ENCODE assay signal across 8 cellular contexts in genomic region chr16:8931864-8932263, GRCh38. TPM values are rescaled to one million over a fixed set of nuclear protein-coding genes. Genes with fewer than 3 reads are reported as not detected.
A peak's percentile ranks its signal among the peaks of the same experiment; 100 is the strongest.
DNase-seq lines count a peak whose midpoint lies in the region; ATAC-seq, FAIRE-seq and TF ChIP-seq lines count a peak whose summit lies in the region.

No MANE protein-coding gene starts in this region.

- H3K36me3 ChIP-seq in brain microvascular endothelial cell (replicated peaks): peaks cover 8% of the 10 kb centered on the region
- no peaks in the 10 kb centered on the region for H3K36me3 ChIP-seq in mesendoderm (ENCODE audit: control insufficient read depth, insufficient read depth, low read length)

- no peak overlapping the region for H3K4me3 ChIP-seq in brain microvascular endothelial cell (ENCODE audit: low read depth, low read length)
- no peak overlapping the region for H3K4me3 ChIP-seq in mesendoderm (ENCODE audit: low read length)

- no peak overlapping the region for H2BK5ac ChIP-seq in mesendoderm (ENCODE audit: low read length)

- H3K27me3 ChIP-seq in brain microvascular endothelial cell (replicated peaks) (no peaks in the 10 kb centered on the region), mesendoderm (ENCODE audit: insufficient read depth, low read length, poor library complexity) (no peaks in the 10 kb centered on the region)

- no peak overlapping the region for H3K4me2 ChIP-seq in mesendoderm (ENCODE audit: low read length)

- no peak for TF ChIP-seq CTCF in brain microvascular endothelial cell (IDR thresholded peaks at IDR 0.05; ENCODE audit: low read depth, low read length, missing control alignments)

- no peak overlapping the region for H4K8ac ChIP-seq in mesendoderm (ENCODE audit: low read depth, low read length)

- FAIRE-seq in GM12892 (lab: Jason Lieb, UNC): no peak

- no CpG with 5 or more reads among the region's 6 CpGs for WGBS in mesendoderm (ENCODE audit: extremely low coverage, insufficient coverage, low lambda C conversion rate)

- H3K79me2 ChIP-seq in mesendoderm (ENCODE audit: control insufficient read depth, insufficient read depth, low read length): peaks cover 76% of the 10 kb centered on the region

- H3K23ac ChIP-seq in mesendoderm (ENCODE audit: low read length): no peak overlapping the region

- H3K27ac ChIP-seq in brain microvascular endothelial cell (no peak overlapping the region), mesendoderm (ENCODE audit: low read depth, low read length) (no peak overlapping the region)

- no peak overlapping the region for H3K56ac ChIP-seq in mesendoderm (ENCODE audit: low read length)

- ATAC-seq in GM19328 (IDR thresholded peaks at IDR 0.05; ENCODE audit: unreplicated experiment): no peak

- peaks cover 2% of the 10 kb centered on the region for H3K4me1 ChIP-seq in mesendoderm (ENCODE audit: control insufficient read depth, low read depth, low read length)

- no peak overlapping the region for H3K18ac ChIP-seq in mesendoderm (ENCODE audit: low read length)

- no peak overlapping the region for H2BK120ac ChIP-seq in mesendoderm (ENCODE audit: low read depth, low read length)

- peaks cover 22% of the 10 kb centered on the region for H3K79me1 ChIP-seq in mesendoderm (ENCODE audit: low read length)

- no peak overlapping the region for H2BK15ac ChIP-seq in mesendoderm (replicated peaks; ENCODE audit: low read depth)

- H2AK5ac ChIP-seq in mesendoderm (ENCODE audit: low read length): no peak overlapping the region

- peak; percentile 23 for DNase-seq in GDM1 (lab: John Stamatoyannopoulos, UW)
- peak; percentile 48 for DNase-seq in RPMI8226
- DNase-seq in brain microvascular endothelial cell: peak; percentile 37
- DNase-seq in mesendoderm: peak; percentile 78
- DNase-seq in NCI-H128 (lab: John Stamatoyannopoulos, UW; ENCODE audit: unreplicated experiment): no peak
- DNase-seq in GM12892 (ENCODE audit: insufficient read length): no peak
- DNase-seq in NCI-H1417 treated with DMSO at 0.1 percent for 48 hours (lab: John Stamatoyannopoulos, UW): no peak

- no peak overlapping the region for H4K5ac ChIP-seq in mesendoderm (ENCODE audit: low read length)

- H3K9ac ChIP-seq in mesendoderm (ENCODE audit: low read length): no peak overlapping the region

- no peak for TF ChIP-seq POLR2A in GM12892 (IDR thresholded peaks at IDR 0.05; ENCODE audit: low read depth, low read length)

- H3K4ac ChIP-seq in mesendoderm (ENCODE audit: low read depth, low read length): no peak overlapping the region

- in situ Hi-C loops in brain microvascular endothelial cell (cut with HindIII; ENCODE audit: low pct_ligation_motif_present, low sequenced_read_pairs): no loop called here

RNA-seq across cellular contexts. Expression of gene USP7, which starts 31.8 kb away (rescaled TPM):
- polyA plus RNA-seq in mesendoderm (2013, experiment 1 of 2): 105 TPM
- 105 TPM for polyA plus RNA-seq in mesendoderm (2013, experiment 2 of 2)
- 74.4 TPM for polyA plus RNA-seq in GM12892 (2012; ENCODE audit: missing spikeins)

RNA-seq across cellular contexts. Expression of gene LITAFD, which starts 49.7 kb away (rescaled TPM):
- polyA plus RNA-seq in mesendoderm (2013, experiment 1 of 2): not detected
- not detected for polyA plus RNA-seq in mesendoderm (2013, experiment 2 of 2)
- polyA plus RNA-seq in GM12892 (2012; ENCODE audit: missing spikeins): 0.28 TPM

Comparison
In these comparisons a context has a peak if more than half of its experiments do, and no peak if none do; other contexts are left out.
1. DNase-seq: peak in GDM1 (single experiment), RPMI8226 (single experiment), brain microvascular endothelial cell (single experiment) and mesendoderm (single experiment); none in NCI-H128 (single experiment), GM12892 (single experiment) and NCI-H1417 treated with DMSO at 0.1 percent for 48 hours (single experiment).